1 cellular context compared by ENCODE assay signal in the genomic region with DNA sequence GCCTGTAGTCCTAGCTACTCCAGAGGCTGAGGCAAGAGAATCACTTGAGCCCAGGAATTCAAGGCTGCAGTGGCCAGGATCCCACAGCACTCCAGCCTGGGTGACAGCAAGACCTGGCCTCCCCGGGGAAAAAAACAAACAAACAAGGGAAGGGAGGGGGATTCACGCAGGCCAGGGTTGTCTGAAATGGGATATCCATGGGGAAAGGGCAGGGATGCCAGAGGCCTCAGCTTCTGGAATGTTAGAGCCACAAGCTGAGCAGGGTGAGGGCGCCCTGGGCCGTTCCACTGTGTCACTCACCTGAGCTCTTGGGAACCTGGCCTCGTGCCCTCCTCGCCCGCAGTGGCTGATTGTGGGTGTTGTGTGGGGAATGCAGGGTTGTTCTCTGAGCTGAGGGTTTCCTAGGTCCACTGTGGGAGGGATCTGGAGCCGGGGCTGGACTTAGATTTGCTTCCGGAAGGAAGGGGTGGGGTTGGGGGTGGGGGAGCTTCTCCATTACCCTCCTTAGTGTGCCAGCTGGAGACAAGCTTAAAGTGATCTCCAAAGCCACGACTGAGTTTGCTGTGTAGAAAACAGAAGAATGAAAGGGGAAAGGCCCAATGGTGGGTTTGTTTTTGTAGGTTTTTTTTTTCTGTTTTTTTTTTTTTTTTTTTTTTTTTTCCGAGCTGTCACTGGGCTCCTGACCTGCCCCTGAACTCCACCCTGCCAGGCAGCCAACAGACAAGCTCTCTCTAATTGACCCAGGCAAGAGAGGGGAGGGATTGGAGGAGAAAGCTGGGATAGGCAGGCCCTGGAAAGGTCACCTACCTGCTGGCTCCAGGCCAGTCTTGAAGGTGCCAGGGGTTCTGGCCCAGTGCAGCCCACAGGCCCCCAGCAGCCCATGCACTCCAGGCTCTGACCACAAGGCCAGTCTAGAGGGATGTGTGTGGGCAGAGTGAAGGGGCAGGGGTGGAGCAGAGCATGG.
TF ChIP-seq lines count a peak whose summit lies in the region.

A gene (minus strand): TSS at position 414 of the 964 bp plus-strand sequence. CDS start 1,189 bp downstream, outside the sequence.

TF ChIP-seq in HepG2, 621 proteins besides CTCF, POLR2A, EP300 and RAD21 (continued from another document and continues in another):
- TF ChIP-seq BCL6 (CRISPR knock-in tag; IDR thresholded peaks at IDR 0.05) (peak; percentile 31), ZNF570 (CRISPR knock-in tag; IDR thresholded peaks at IDR 0.05; ENCODE audit: borderline replicate concordance) (no peak), CCDC6 (CRISPR knock-in tag; IDR thresholded peaks at IDR 0.05) (peak; percentile 79), SIX1 (CRISPR knock-in tag; IDR thresholded peaks at IDR 0.05; ENCODE audit: borderline replicate concordance) (peak; percentile 40; the same call in 1 of the 2 replicates), TBL1XR1 (IDR thresholded peaks at IDR 0.05; ENCODE audit: borderline replicate concordance, low read length, partially characterized antibody) (no peak), CENPX (CRISPR knock-in tag; IDR thresholded peaks at IDR 0.05) (no peak), CBX1 (IDR thresholded peaks at IDR 0.05; ENCODE audit: low read depth) (no peak), KDM5B (CRISPR knock-in tag; IDR thresholded peaks at IDR 0.05; ENCODE audit: borderline replicate concordance) (peak; percentile 81; the same call in 1 of the 2 replicates), U2AF1 (optimal IDR thresholded peaks at IDR 0.05; ENCODE audit: low read depth, low read length) (no peak), ZNF746 (CRISPR knock-in tag; IDR thresholded peaks at IDR 0.05) (peak; percentile 55; the same call in 1 of the 2 replicates), ZNF350 (CRISPR knock-in tag; IDR thresholded peaks at IDR 0.05; ENCODE audit: borderline replicate concordance, low read depth) (0 out of 2 replicates have a peak, but pooled peaks have one; percentile 15), PHB2 (IDR thresholded peaks at IDR 0.05; ENCODE audit: partially characterized antibody) (no peak), SNAI1 (CRISPR knock-in tag; IDR thresholded peaks at IDR 0.05; ENCODE audit: borderline replicate concordance) (no peak), PITX1 (CRISPR knock-in tag; IDR thresholded peaks at IDR 0.05) (peak; percentile 74; the same call in 1 of the 2 replicates), ZNF619 (CRISPR knock-in tag; IDR thresholded peaks at IDR 0.05) (peak; percentile 76; the same call in 1 of the 2 replicates), HES4 (CRISPR knock-in tag; IDR thresholded peaks at IDR 0.05; ENCODE audit: borderline replicate concordance) (0 out of 2 replicates have a peak, but pooled peaks have one; percentile 8), SAP130 (CRISPR knock-in tag; IDR thresholded peaks at IDR 0.05; ENCODE audit: low read depth) (peak; percentile 82), GTF3A (CRISPR knock-in tag; conservative IDR thresholded peaks at IDR 0.05) (no peak), MEIS1 (CRISPR knock-in tag; IDR thresholded peaks at IDR 0.05; ENCODE audit: borderline replicate concordance) (peak; percentile 63), ZNF121 (CRISPR knock-in tag; IDR thresholded peaks at IDR 0.05) (peak; percentile 65; the same call in 1 of the 2 replicates), ZFP62 (CRISPR knock-in tag; IDR thresholded peaks at IDR 0.05) (no peak), ZNF614 (CRISPR knock-in tag; IDR thresholded peaks at IDR 0.05; ENCODE audit: borderline replicate concordance) (peak; percentile 29; the same call in 1 of the 2 replicates), ZNF629 (CRISPR knock-in tag; conservative IDR thresholded peaks at IDR 0.05) (peak; percentile 42; the same call in 1 of the 2 replicates), SPEN (CRISPR knock-in tag; IDR thresholded peaks at IDR 0.05; ENCODE audit: low read depth) (no peak; the same call in 1 of the 2 replicates), NRL (CRISPR knock-in tag; IDR thresholded peaks at IDR 0.05; ENCODE audit: borderline replicate concordance) (no peak), HNF4A (CRISPR knock-in tag; IDR thresholded peaks at IDR 0.05) (peak; percentile 75)
- TF ChIP-seq, protein P1, sequence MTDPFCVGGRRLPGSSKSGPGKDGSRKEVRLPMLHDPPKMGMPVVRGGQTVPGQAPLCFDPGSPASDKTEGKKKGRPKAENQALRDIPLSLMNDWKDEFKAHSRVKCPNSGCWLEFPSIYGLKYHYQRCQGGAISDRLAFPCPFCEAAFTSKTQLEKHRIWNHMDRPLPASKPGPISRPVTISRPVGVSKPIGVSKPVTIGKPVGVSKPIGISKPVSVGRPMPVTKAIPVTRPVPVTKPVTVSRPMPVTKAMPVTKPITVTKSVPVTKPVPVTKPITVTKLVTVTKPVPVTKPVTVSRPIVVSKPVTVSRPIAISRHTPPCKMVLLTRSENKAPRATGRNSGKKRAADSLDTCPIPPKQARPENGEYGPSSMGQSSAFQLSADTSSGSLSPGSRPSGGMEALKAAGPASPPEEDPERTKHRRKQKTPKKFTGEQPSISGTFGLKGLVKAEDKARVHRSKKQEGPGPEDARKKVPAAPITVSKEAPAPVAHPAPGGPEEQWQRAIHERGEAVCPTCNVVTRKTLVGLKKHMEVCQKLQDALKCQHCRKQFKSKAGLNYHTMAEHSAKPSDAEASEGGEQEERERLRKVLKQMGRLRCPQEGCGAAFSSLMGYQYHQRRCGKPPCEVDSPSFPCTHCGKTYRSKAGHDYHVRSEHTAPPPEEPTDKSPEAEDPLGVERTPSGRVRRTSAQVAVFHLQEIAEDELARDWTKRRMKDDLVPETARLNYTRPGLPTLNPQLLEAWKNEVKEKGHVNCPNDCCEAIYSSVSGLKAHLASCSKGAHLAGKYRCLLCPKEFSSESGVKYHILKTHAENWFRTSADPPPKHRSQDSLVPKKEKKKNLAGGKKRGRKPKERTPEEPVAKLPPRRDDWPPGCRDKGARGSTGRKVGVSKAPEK (CRISPR knock-in tag; IDR thresholded peaks at IDR 0.05; ENCODE audit: borderline replicate concordance), result peak; percentile 42; the same call in 1 of the 2 replicates
- TF ChIP-seq, protein P2, sequence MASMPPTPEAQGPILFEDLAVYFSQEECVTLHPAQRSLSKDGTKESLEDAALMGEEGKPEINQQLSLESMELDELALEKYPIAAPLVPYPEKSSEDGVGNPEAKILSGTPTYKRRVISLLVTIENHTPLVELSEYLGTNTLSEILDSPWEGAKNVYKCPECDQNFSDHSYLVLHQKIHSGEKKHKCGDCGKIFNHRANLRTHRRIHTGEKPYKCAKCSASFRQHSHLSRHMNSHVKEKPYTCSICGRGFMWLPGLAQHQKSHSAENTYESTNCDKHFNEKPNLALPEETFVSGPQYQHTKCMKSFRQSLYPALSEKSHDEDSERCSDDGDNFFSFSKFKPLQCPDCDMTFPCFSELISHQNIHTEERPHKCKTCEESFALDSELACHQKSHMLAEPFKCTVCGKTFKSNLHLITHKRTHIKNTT (CRISPR knock-in tag; IDR thresholded peaks at IDR 0.05), result no peak
- TF ChIP-seq, protein P3, sequence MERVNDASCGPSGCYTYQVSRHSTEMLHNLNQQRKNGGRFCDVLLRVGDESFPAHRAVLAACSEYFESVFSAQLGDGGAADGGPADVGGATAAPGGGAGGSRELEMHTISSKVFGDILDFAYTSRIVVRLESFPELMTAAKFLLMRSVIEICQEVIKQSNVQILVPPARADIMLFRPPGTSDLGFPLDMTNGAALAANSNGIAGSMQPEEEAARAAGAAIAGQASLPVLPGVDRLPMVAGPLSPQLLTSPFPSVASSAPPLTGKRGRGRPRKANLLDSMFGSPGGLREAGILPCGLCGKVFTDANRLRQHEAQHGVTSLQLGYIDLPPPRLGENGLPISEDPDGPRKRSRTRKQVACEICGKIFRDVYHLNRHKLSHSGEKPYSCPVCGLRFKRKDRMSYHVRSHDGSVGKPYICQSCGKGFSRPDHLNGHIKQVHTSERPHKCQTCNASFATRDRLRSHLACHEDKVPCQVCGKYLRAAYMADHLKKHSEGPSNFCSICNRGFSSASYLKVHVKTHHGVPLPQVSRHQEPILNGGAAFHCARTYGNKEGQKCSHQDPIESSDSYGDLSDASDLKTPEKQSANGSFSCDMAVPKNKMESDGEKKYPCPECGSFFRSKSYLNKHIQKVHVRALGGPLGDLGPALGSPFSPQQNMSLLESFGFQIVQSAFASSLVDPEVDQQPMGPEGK (CRISPR knock-in tag; IDR thresholded peaks at IDR 0.05), result peak; percentile 57
- TF ChIP-seq, protein P4, sequence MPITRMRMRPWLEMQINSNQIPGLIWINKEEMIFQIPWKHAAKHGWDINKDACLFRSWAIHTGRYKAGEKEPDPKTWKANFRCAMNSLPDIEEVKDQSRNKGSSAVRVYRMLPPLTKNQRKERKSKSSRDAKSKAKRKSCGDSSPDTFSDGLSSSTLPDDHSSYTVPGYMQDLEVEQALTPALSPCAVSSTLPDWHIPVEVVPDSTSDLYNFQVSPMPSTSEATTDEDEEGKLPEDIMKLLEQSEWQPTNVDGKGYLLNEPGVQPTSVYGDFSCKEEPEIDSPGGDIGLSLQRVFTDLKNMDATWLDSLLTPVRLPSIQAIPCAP (CRISPR knock-in tag; IDR thresholded peaks at IDR 0.05; ENCODE audit: low read depth), result 0 out of 2 replicates have a peak, but pooled peaks have one; percentile 64
- TF ChIP-seq, protein P5, sequence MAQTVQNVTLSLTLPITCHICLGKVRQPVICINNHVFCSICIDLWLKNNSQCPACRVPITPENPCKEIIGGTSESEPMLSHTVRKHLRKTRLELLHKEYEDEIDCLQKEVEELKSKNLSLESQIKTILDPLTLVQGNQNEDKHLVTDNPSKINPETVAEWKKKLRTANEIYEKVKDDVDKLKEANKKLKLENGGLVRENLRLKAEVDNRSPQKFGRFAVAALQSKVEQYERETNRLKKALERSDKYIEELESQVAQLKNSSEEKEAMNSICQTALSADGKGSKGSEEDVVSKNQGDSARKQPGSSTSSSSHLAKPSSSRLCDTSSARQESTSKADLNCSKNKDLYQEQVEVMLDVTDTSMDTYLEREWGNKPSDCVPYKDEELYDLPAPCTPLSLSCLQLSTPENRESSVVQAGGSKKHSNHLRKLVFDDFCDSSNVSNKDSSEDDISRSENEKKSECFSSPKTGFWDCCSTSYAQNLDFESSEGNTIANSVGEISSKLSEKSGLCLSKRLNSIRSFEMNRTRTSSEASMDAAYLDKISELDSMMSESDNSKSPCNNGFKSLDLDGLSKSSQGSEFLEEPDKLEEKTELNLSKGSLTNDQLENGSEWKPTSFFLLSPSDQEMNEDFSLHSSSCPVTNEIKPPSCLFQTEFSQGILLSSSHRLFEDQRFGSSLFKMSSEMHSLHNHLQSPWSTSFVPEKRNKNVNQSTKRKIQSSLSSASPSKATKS (CRISPR knock-in tag; IDR thresholded peaks at IDR 0.05), result no peak
- TF ChIP-seq, protein P6, sequence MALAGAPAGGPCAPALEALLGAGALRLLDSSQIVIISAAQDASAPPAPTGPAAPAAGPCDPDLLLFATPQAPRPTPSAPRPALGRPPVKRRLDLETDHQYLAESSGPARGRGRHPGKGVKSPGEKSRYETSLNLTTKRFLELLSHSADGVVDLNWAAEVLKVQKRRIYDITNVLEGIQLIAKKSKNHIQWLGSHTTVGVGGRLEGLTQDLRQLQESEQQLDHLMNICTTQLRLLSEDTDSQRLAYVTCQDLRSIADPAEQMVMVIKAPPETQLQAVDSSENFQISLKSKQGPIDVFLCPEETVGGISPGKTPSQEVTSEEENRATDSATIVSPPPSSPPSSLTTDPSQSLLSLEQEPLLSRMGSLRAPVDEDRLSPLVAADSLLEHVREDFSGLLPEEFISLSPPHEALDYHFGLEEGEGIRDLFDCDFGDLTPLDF (CRISPR knock-in tag; IDR thresholded peaks at IDR 0.05), result no peak
- TF ChIP-seq, protein P7, sequence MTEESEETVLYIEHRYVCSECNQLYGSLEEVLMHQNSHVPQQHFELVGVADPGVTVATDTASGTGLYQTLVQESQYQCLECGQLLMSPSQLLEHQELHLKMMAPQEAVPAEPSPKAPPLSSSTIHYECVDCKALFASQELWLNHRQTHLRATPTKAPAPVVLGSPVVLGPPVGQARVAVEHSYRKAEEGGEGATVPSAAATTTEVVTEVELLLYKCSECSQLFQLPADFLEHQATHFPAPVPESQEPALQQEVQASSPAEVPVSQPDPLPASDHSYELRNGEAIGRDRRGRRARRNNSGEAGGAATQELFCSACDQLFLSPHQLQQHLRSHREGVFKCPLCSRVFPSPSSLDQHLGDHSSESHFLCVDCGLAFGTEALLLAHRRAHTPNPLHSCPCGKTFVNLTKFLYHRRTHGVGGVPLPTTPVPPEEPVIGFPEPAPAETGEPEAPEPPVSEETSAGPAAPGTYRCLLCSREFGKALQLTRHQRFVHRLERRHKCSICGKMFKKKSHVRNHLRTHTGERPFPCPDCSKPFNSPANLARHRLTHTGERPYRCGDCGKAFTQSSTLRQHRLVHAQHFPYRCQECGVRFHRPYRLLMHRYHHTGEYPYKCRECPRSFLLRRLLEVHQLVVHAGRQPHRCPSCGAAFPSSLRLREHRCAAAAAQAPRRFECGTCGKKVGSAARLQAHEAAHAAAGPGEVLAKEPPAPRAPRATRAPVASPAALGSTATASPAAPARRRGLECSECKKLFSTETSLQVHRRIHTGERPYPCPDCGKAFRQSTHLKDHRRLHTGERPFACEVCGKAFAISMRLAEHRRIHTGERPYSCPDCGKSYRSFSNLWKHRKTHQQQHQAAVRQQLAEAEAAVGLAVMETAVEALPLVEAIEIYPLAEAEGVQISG (CRISPR knock-in tag; IDR thresholded peaks at IDR 0.05), result peak; percentile 58; the same call in 1 of the 2 replicates
- TF ChIP-seq, protein P8, sequence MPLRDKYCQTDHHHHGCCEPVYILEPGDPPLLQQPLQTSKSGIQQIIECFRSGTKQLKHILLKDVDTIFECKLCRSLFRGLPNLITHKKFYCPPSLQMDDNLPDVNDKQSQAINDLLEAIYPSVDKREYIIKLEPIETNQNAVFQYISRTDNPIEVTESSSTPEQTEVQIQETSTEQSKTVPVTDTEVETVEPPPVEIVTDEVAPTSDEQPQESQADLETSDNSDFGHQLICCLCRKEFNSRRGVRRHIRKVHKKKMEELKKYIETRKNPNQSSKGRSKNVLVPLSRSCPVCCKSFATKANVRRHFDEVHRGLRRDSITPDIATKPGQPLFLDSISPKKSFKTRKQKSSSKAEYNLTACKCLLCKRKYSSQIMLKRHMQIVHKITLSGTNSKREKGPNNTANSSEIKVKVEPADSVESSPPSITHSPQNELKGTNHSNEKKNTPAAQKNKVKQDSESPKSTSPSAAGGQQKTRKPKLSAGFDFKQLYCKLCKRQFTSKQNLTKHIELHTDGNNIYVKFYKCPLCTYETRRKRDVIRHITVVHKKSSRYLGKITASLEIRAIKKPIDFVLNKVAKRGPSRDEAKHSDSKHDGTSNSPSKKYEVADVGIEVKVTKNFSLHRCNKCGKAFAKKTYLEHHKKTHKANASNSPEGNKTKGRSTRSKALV (CRISPR knock-in tag; IDR thresholded peaks at IDR 0.05), result no peak
- TF ChIP-seq, protein P9, sequence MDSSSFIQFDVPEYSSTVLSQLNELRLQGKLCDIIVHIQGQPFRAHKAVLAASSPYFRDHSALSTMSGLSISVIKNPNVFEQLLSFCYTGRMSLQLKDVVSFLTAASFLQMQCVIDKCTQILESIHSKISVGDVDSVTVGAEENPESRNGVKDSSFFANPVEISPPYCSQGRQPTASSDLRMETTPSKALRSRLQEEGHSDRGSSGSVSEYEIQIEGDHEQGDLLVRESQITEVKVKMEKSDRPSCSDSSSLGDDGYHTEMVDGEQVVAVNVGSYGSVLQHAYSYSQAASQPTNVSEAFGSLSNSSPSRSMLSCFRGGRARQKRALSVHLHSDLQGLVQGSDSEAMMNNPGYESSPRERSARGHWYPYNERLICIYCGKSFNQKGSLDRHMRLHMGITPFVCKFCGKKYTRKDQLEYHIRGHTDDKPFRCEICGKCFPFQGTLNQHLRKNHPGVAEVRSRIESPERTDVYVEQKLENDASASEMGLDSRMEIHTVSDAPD (CRISPR knock-in tag; IDR thresholded peaks at IDR 0.05), result no peak
